In genomic region chr1:226679853-226680516, GRCh38 we compare ENCODE assay signal across 8 cellular contexts. TPM values are rescaled to one million over a fixed set of nuclear protein-coding genes. Genes with fewer than 3 reads are reported as not detected.
DNase-seq lines count a peak whose midpoint lies in the region; ATAC-seq and TF ChIP-seq lines count a peak whose summit lies in the region.

No MANE protein-coding gene starts in this region.

- peak in 11 of 14 donors; percentile 59 to 86 (median 79) for DNase-seq in C1 segment of cervical spinal cord (lab: John Stamatoyannopoulos, UW)
- DNase-seq in NCI-H226: peak; percentile 29
- peak; percentile 87 for DNase-seq in activated T-cell treated with anti-CD3 and anti-CD28 coated beads, Interleukin-2, amount 50 U/mL, for 1 hour
- DNase-seq in epithelial cell of proximal tubule (ENCODE audit: low read depth): no peak
- peak; percentile 71 to 72 for DNase-seq in stimulated activated CD8-positive, alpha-beta memory T cell treated with anti-CD3 and anti-CD28 coated beads, Interleukin-2, amount 100 ng/mL, for 1 hour (ENCODE audit: low read depth in 2 of 2)

- peak; percentile 44 for ATAC-seq in GM21717 (IDR thresholded peaks at IDR 0.05; ENCODE audit: unreplicated experiment)
- ATAC-seq in GM18870 (IDR thresholded peaks at IDR 0.05; ENCODE audit: unreplicated experiment): no peak

- no peak for TF ChIP-seq CTCF in epithelial cell of proximal tubule (conservative IDR thresholded peaks at IDR 0.05; ENCODE audit: low read depth, low read length)

- no peaks in the 10 kb centered on the region for H3K9me3 ChIP-seq in mononuclear cell (ENCODE audit: low read depth, low read length)

- H3K4me1 ChIP-seq in mononuclear cell (ENCODE audit: insufficient read depth, low read length): peaks cover 97% of the 10 kb centered on the region

- H3K27me3 ChIP-seq in mononuclear cell (ENCODE audit: insufficient read depth, low read length): no peaks in the 10 kb centered on the region

- H3K4me3 ChIP-seq in epithelial cell of proximal tubule (ENCODE audit: low read depth, low read length) (peak overlapping the region; percentile 54), mononuclear cell (ENCODE audit: low read length) (peak overlapping the region; percentile 33)

RNA-seq across cellular contexts. Expression of gene ITPKB, which starts 59.1 kb away (rescaled TPM):
- total RNA-seq in epithelial cell of proximal tubule (4.6 and 5.1 TPM in 2 replicates), mononuclear cell (235 TPM)

Comparison
In these comparisons a context has a peak if more than half of its experiments do, and no peak if none do; other contexts are left out.
1. RNA of gene ITPKB, which starts 59.1 kb away (total RNA-seq): 235 TPM in mononuclear cell (single experiment); 4.6 to 5.1 TPM in epithelial cell of proximal tubule; every median in the first group is over 10 times any median in the second.